Comparison of ENCODE assay signal across 3 cellular contexts in the genomic region with DNA sequence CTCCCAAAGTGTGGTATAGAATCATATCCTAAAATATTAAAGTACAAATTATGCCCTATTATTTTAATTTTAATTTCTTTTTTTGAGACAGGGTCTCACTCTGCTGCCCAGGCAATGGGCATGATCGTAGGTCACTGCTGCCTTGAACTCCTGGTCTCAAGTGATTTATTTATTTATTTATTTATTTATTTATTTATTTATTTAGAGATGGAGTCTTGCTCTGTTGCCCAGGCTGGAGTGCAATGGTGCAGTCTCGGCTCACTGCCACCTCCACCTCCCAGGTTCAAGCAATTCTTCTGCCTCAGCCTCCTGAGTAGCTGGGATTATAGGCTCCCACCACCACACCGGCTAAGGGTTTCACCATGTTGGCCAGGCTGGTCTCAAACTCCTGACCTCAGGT. TPM values are rescaled to one million over a fixed set of nuclear protein-coding genes. Genes with fewer than 3 reads are reported as not detected.
DNase-seq lines count a peak whose midpoint lies in the region; ATAC-seq and TF ChIP-seq lines count a peak whose summit lies in the region.
"Not testable (repeated sequence)": the region's sequence is repeated elsewhere in the genome, so short reads cannot be mapped to it uniquely, and the experiment has no call there.

No MANE protein-coding gene starts in this region.

- peaks cover 27% of the 10 kb centered on the region for H3K4me1 Mint-ChIP-seq in WTC11

- H3K36me3 ChIP-seq in HEK293 (ENCODE audit: control insufficient read depth in 2 of 2, insufficient read depth in 1 of 2, low read length in 2 of 2) = peaks cover 0 to 16% of the 10 kb centered on the region in 2 experiments; a peak in 2 of 3 replicates

- not testable (repeated sequence) for H3K27ac ChIP-seq in HEK293 (ENCODE audit: extremely low read depth, low read depth, low read length)
- peak overlapping the region; percentile 59; the same call in 1 of the 2 replicates for H3K27ac ChIP-seq in RWPE1

- TF ChIP-seq CTCF in HEK293 (tag by site-specific recombination; IDR thresholded peaks at IDR 0.05); RWPE1 (conservative IDR thresholded peaks at IDR 0.05; ENCODE audit: low read depth); WTC11 (IDR thresholded peaks at IDR 0.05): not testable (repeated sequence)

- H3K4me3 Mint-ChIP-seq in WTC11 = not testable (repeated sequence)

- ATAC-seq in WTC11 = not testable (repeated sequence)

- POLR2A ChIA-PET in HEK293 (lab: Yijun Ruan, JAX) = interaction anchor here (0.7 to 1.2 kb wide), 2 partner anchors 21 to 22 kb away, joined by 4 read pairs; no protein-coding TSS in a partner anchor
- POLR2A ChIA-PET in RWPE1 (lab: Yijun Ruan, JAX; ENCODE audit: low non-redundant PET); WTC11 (lab: Charles Lee): not testable (repeated sequence)

- not testable (repeated sequence) for DNase-seq in RWPE1 (ENCODE audit: low spot score); WTC11 (ENCODE audit: low spot score)

- not testable (repeated sequence) for H3K9me3 ChIP-seq in HEK293 (ENCODE audit: control insufficient read depth, insufficient read depth, low read depth, low read length)

- not testable (repeated sequence) for H3K9me3 Mint-ChIP-seq in WTC11

- not testable (repeated sequence) for H3K4me3 ChIP-seq in HEK293 (ENCODE audit: low read depth, low read length)

- CTCF ChIA-PET in HEK293 (lab: Yijun Ruan, JAX) = interaction anchor here (0.7 to 2.8 kb wide), 2 partner anchors 14 to 15 kb away, joined by 3 to 13 read pairs; a partner anchor contains a TSS
- CTCF ChIA-PET in RWPE1 (lab: Yijun Ruan, JAX); WTC11 (lab: Charles Lee): not testable (repeated sequence)

- H3K27ac Mint-ChIP-seq in WTC11 = not testable (repeated sequence)

- not testable (repeated sequence) for H3K36me3 Mint-ChIP-seq in WTC11

- H3K4me1 ChIP-seq in HEK293 (ENCODE audit: control insufficient read depth, insufficient read depth, low read length) = not testable (repeated sequence)

- H3K27me3 Mint-ChIP-seq in WTC11 (ENCODE audit: low read depth) = peaks cover 56% of the 10 kb centered on the region

TF ChIP-seq in HEK293, 187 proteins besides CTCF, POLR2A, EP300 and RAD21 (continues in another document):
- TF ChIP-seq ZNF121 (tag by site-specific recombination; IDR thresholded peaks at IDR 0.05) (peak; percentile 51; the same call in 1 of the 2 replicates), ZNF394 (tag by site-specific recombination; IDR thresholded peaks at IDR 0.05; ENCODE audit: borderline replicate concordance) (peak; percentile 57; the same call in 1 of the 2 replicates), ZNF558 (tag by site-specific recombination; IDR thresholded peaks at IDR 0.05) (0 out of 2 replicates have a peak, but pooled peaks have one; percentile 19), ZNF623 (tag by site-specific recombination; IDR thresholded peaks at IDR 0.05) (peak; percentile 35; the same call in 1 of the 2 replicates), ZNF404 (tag by site-specific recombination; IDR thresholded peaks at IDR 0.05) (0 out of 2 replicates have a peak, but pooled peaks have one; percentile 11), ZNF426 (tag by site-specific recombination; IDR thresholded peaks at IDR 0.05) (peak; percentile 37), ZNF140 (tag by site-specific recombination; IDR thresholded peaks at IDR 0.05) (peak; percentile 8; the same call in 1 of the 2 replicates)
- TF ChIP-seq, protein P1, sequence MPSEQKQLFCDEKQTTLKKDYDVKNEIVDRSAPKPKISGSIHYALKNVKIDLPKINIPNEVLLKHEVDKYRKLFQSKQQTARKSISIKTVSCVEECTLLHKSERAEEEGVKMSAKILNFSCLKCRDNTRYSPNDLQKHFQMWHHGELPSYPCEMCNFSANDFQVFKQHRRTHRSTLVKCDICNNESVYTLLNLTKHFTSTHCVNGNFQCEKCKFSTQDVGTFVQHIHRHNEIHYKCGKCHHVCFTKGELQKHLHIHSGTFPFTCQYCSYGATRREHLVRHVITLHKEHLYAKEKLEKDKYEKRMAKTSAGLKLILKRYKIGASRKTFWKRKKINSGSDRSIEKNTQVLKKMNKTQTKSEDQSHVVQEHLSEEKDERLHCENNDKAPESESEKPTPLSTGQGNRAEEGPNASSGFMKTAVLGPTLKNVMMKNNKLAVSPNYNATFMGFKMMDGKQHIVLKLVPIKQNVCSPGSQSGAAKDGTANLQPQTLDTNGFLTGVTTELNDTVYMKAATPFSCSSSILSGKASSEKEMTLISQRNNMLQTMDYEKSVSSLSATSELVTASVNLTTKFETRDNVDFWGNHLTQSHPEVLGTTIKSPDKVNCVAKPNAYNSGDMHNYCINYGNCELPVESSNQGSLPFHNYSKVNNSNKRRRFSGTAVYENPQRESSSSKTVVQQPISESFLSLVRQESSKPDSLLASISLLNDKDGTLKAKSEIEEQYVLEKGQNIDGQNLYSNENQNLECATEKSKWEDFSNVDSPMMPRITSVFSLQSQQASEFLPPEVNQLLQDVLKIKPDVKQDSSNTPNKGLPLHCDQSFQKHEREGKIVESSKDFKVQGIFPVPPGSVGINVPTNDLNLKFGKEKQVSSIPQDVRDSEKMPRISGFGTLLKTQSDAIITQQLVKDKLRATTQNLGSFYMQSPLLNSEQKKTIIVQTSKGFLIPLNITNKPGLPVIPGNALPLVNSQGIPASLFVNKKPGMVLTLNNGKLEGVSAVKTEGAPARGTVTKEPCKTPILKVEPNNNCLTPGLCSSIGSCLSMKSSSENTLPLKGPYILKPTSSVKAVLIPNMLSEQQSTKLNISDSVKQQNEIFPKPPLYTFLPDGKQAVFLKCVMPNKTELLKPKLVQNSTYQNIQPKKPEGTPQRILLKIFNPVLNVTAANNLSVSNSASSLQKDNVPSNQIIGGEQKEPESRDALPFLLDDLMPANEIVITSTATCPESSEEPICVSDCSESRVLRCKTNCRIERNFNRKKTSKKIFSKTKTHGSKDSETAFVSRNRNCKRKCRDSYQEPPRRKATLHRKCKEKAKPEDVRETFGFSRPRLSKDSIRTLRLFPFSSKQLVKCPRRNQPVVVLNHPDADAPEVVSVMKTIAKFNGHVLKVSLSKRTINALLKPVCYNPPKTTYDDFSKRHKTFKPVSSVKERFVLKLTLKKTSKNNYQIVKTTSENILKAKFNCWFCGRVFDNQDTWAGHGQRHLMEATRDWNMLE (tag by site-specific recombination; conservative IDR thresholded peaks at IDR 0.05; ENCODE audit: low read depth) = peak; percentile 61

TF ChIP-seq in WTC11, 78 proteins besides CTCF, POLR2A, EP300 and RAD21:
- TF ChIP-seq ZNF121 (CRISPR knock-in tag; IDR thresholded peaks at IDR 0.05) = peak; percentile 7; the same call in 1 of the 2 replicates

RNA-seq across cellular contexts. Expression of a gene that starts 4.2 kb away (rescaled TPM):
- 2.4 to 3.9 TPM (median 3.9 TPM) in 3 replicates for total RNA-seq in WTC11 (2021)

RNA-seq across cellular contexts. Expression of a gene that starts 13.8 kb away (rescaled TPM):
- 25.4 to 28.6 TPM (median 27.6 TPM) in 3 replicates for total RNA-seq in WTC11 (2021)

RNA-seq across cellular contexts. Expression of a gene that starts 24.5 kb away (rescaled TPM):
- total RNA-seq in WTC11 (2021) = 75.0 to 78.7 TPM (median 75.5 TPM) in 3 replicates

RNA-seq across cellular contexts. Expression of a gene that starts 44.2 kb away (rescaled TPM):
- total RNA-seq in WTC11 (2021) = 3.8 to 6.5 TPM (median 4.2 TPM) in 3 replicates

RNA-seq across cellular contexts. Expression of a gene that starts 44.3 kb away (rescaled TPM):
- total RNA-seq in WTC11 (2021) = 214 to 272 TPM (median 227 TPM) in 3 replicates
